ENCODE assay signal across 2 cellular contexts in the genomic region with DNA sequence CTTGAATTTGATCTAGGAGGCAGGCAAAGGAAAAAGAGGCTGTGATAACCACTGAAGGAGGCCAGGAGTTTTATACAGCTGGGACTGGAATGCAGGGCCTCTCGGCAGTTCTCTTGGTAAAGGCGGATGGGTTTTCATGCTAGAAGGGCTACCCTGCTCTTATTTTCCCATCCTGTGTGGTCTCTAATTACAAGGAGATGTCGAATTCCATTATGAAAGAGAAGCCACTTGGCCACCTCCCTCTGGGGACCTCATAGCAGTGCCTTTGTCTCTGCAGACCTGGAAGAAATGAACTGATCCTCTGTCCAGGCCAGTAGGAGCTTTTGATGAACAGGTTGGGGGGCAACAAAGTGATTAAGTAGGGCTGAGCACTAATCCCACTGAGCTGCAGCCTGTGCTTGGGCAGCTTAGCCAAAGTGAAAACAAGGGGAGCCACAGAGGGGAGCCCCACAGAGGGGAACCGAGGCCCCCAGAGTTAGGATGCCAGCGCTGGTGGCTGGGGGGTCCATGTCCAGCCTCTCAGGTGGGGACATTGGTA.
TF ChIP-seq lines count a peak whose summit lies in the region.

No MANE protein-coding gene starts in this region.

TF ChIP-seq in HCT116, 20 proteins besides CTCF, POLR2A, EP300 and RAD21:
- TF ChIP-seq SIN3A (IDR thresholded peaks at IDR 0.05; ENCODE audit: low read depth) (no peak), EGR1 (IDR thresholded peaks at IDR 0.05; ENCODE audit: low read depth) (no peak), SP1 (IDR thresholded peaks at IDR 0.05; ENCODE audit: low read depth) (no peak), EZH2phosphoT487 (IDR thresholded peaks at IDR 0.05; ENCODE audit: borderline replicate concordance) (no peak), FOSL1 (IDR thresholded peaks at IDR 0.05; ENCODE audit: low read depth) (no peak), TCF7L2 (IDR thresholded peaks at IDR 0.05; ENCODE audit: borderline replicate concordance, extremely low read depth, insufficient read depth, insufficient read length) (no peak), ZFX (IDR thresholded peaks at IDR 0.05) (no peak), POLR2AphosphoS5 (IDR thresholded peaks at IDR 0.05; ENCODE audit: low read depth, low read length) (no peak)
- TF ChIP-seq, protein P1, sequence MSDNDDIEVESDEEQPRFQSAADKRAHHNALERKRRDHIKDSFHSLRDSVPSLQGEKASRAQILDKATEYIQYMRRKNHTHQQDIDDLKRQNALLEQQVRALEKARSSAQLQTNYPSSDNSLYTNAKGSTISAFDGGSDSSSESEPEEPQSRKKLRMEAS (IDR thresholded peaks at IDR 0.05), result no peak
- TF ChIP-seq, protein P2, sequence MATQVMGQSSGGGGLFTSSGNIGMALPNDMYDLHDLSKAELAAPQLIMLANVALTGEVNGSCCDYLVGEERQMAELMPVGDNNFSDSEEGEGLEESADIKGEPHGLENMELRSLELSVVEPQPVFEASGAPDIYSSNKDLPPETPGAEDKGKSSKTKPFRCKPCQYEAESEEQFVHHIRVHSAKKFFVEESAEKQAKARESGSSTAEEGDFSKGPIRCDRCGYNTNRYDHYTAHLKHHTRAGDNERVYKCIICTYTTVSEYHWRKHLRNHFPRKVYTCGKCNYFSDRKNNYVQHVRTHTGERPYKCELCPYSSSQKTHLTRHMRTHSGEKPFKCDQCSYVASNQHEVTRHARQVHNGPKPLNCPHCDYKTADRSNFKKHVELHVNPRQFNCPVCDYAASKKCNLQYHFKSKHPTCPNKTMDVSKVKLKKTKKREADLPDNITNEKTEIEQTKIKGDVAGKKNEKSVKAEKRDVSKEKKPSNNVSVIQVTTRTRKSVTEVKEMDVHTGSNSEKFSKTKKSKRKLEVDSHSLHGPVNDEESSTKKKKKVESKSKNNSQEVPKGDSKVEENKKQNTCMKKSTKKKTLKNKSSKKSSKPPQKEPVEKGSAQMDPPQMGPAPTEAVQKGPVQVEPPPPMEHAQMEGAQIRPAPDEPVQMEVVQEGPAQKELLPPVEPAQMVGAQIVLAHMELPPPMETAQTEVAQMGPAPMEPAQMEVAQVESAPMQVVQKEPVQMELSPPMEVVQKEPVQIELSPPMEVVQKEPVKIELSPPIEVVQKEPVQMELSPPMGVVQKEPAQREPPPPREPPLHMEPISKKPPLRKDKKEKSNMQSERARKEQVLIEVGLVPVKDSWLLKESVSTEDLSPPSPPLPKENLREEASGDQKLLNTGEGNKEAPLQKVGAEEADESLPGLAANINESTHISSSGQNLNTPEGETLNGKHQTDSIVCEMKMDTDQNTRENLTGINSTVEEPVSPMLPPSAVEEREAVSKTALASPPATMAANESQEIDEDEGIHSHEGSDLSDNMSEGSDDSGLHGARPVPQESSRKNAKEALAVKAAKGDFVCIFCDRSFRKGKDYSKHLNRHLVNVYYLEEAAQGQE (IDR thresholded peaks at IDR 0.05; ENCODE audit: low read depth), result no peak

TF ChIP-seq in GM12891, 5 proteins besides CTCF, POLR2A, EP300 and RAD21:
- TF ChIP-seq TAF1 (IDR thresholded peaks at IDR 0.05; ENCODE audit: low read depth, low read length), result no peak
- TF ChIP-seq SPI1 (IDR thresholded peaks at IDR 0.05; ENCODE audit: low read depth, low read length), result no peak
- no peak for TF ChIP-seq POU2F2 (IDR thresholded peaks at IDR 0.05; ENCODE audit: low read depth, low read length)
